ENCODE assay signal across 8 cellular contexts in genomic region chr7:17144313-17144712, GRCh38.
DNase-seq lines count a peak whose midpoint lies in the region; ATAC-seq and TF ChIP-seq lines count a peak whose summit lies in the region.

No MANE protein-coding gene starts in this region.

- peaks cover 29% of the 10 kb centered on the region for H3K4me1 Mint-ChIP-seq in CD14-positive monocyte
- peaks cover 39% of the 10 kb centered on the region for H3K4me1 Mint-ChIP-seq in nephron

- TF ChIP-seq POLR2A in NB4 (IDR thresholded peaks at IDR 0.05; ENCODE audit: extremely low read depth, insufficient read length), result no peak

- intact Hi-C loops in CD14-positive monocyte (cut with micrococcal nuclease), result loop anchor here in 1 of 2 donors (10.0 kb wide), 1 partner anchor 80 kb away; no protein-coding TSS in a partner anchor

- DNase-seq in CD14-positive monocyte (ENCODE audit: low spot score) (peak; percentile 72), NB4 (ENCODE audit: low read depth) (peak; percentile 55), NCI-H1694 (lab: John Stamatoyannopoulos, UW) (no peak), pons (ENCODE audit: low spot score) (no peak), NCI-H2171 treated with DMSO at 0.1 percent for 48 hours (lab: John Stamatoyannopoulos, UW) (no peak)
- peak; percentile 27 to 38 for DNase-seq in activated T-helper 1 cell treated with anti-CD3 and anti-CD28 coated beads, Interleukin-2, amount 50 U/mL, for 16 hours (ENCODE audit: low read depth in 1 of 2, low spot score in 1 of 2)

- peaks cover 0 to 1% (median 0%) of the 10 kb centered on the region in 3 donors for H3K27me3 Mint-ChIP-seq in CD14-positive monocyte (ENCODE audit: low read depth in 3 of 3)
- H3K27me3 Mint-ChIP-seq in nephron (ENCODE audit: low read depth), result no peaks in the 10 kb centered on the region

- H3K27ac Mint-ChIP-seq in CD14-positive monocyte, result peak overlapping the region; percentile 47 to 96 (median 88)
- H3K27ac Mint-ChIP-seq in nephron, result peak overlapping the region in 2 of 3 experiments; percentile 16 to 40

- no peak overlapping the region for H3K4me3 ChIP-seq in NB4 (ENCODE audit: low read depth, low read length)

- TF ChIP-seq CTCF in CD14-positive monocyte (IDR thresholded peaks at IDR 0.05) (no peak), NB4 (IDR thresholded peaks at IDR 0.05; ENCODE audit: low read depth, low read length) (no peak), nephron (IDR thresholded peaks at IDR 0.05; ENCODE audit: unreplicated experiment in 3 of 3) (no peak)

- H3K9me3 Mint-ChIP-seq in CD14-positive monocyte, result no peaks in the 10 kb centered on the region
- no peaks in the 10 kb centered on the region for H3K9me3 Mint-ChIP-seq in nephron

- H3K36me3 Mint-ChIP-seq in CD14-positive monocyte (peaks cover 2% of the 10 kb centered on the region in 2 donors), nephron (ENCODE audit: low read depth) (no peaks in the 10 kb centered on the region)

- peak overlapping the region in 1 of 2 donors; percentile 36 for H3K4me3 Mint-ChIP-seq in CD14-positive monocyte
- H3K4me3 Mint-ChIP-seq in nephron, result no peak overlapping the region

- ATAC-seq in HG03432 (IDR thresholded peaks at IDR 0.05; ENCODE audit: unreplicated experiment), result no peak

Comparison
In these comparisons a context has a peak if more than half of its experiments do, and no peak if none do; other contexts are left out.
1. DNase-seq: peak in CD14-positive monocyte (single experiment), NB4 (single experiment) and activated T-helper 1 cell treated with anti-CD3 and anti-CD28 coated beads, Interleukin-2, amount 50 U/mL, for 16 hours (2 of 2); none in NCI-H1694 (single experiment), pons (single experiment) and NCI-H2171 treated with DMSO at 0.1 percent for 48 hours (single experiment).